14 cellular contexts compared by ENCODE assay signal in the genomic region with DNA sequence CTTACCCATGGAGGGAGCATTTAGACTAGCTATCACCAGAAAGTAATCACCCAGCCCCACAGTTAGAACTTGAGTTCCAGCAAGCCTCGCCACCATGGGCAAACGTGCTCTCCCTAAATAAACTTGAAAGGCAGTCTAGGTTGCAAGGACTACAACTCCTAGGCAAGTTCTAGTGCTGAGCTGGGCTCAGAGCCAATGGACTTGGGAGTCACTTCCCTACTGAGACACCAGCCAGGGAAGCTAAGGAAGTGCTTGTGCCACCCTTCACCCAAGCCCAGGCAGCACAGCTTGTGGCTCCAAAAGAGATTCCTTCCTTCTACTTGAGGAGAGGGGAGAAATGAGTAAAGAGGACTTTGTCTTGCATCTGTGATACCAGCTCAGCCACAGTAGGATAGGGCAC. TPM values are rescaled to one million over a fixed set of nuclear protein-coding genes. Genes with fewer than 3 reads are reported as not detected.
"Had no signal": no experiment of that assay in that cellular context is flagged by ENCODE, and none has a peak within 500 bp of the region (broad histone marks: within the 10 kb centered on the region; RNA-seq: fewer than 3 reads in every experiment).

No MANE protein-coding gene starts in this region.

- ATAC-seq: activated CD4-positive, CD25-positive, alpha-beta regulatory T cell treated with anti-CD3 and anti-CD28 coated beads, Interleukin-2, amount 50 U/mL, for 24 hours; body of pancreas; esophagus mucosa; left colon; T-helper 17 cell had no signal

- H3K36me3 ChIP-seq: ovary, stomach, tibial artery had no signal

- H3K4me1 ChIP-seq: body of pancreas, stomach, tibial artery had no signal

- H3K4me3 ChIP-seq: body of pancreas, ovary, stomach, tibial artery had no signal

- DNase-seq: activated naive CD4-positive, alpha-beta T cell treated with anti-CD3 and anti-CD28 coated beads, Interleukin-2, amount 10 ng/mL, durations not matched to agents 7 days and 5 days; body of pancreas; glutamatergic neuron; left colon; nephron progenitor cell; ovary; stomach; T-helper 17 cell; tibial artery had no signal

- H3K27me3 ChIP-seq: ovary had no signal

- H3K27ac ChIP-seq: body of pancreas, ovary, stomach, tibial artery had no signal

- H3K9me3 ChIP-seq: body of pancreas, ovary, stomach, tibial artery had no signal

RNA-seq across cellular contexts. Expression of a gene that starts 57.9 kb away (rescaled TPM):
- total RNA-seq: activated T-helper 2 cell treated with anti-CD3 and anti-CD28 coated beads, Interferon-gamma antibody, Interleukin-2, Interleukin-4, amounts not matched to agents 10 μg/mL and 5 μg/mL and 100 μg/mL, durations not matched to agents 14 hours and 24 hours and 36 hours; body of pancreas; esophagus mucosa; left colon; mesenteric fat pad; skeletal muscle tissue; stomach; T-helper 17 cell had no signal
- polyA plus RNA-seq: stomach had no signal
